ENCODE assay signal across 28 cellular contexts in the genomic region with DNA sequence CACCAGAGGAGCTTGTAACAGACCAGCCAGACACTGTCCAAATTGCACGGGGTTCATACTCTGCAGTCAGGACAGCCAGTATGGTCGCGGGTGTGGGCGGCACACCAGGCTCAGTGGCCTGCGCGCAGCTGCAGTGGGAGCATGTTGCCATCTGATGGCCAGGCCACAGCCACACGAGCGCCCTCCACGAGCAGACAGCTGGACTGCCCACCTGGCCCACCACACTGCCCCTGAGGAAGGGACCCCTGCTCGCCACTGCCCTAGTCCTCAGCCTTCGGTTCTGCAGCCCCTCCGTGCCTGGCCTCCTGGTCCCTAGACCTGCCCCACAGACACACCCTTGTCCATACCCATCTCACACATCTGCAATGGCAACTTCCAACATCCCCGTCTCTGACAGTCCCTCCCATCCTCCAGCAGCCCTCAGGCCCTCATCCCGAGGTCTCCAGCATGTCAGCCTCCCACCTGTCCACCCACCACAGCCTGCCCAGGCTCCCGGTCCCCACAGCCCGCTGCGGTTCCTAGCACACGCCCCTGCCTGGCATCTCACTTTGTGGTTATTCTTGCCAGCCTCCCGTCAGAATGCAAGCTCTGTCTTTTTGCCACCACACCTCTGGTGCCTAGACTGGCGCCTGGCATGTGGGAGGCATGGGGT.
"Had no signal": no experiment of that assay in that cellular context is flagged by ENCODE, and none has a peak within 500 bp of the region (broad histone marks: within the 10 kb centered on the region; RNA-seq: fewer than 3 reads in every experiment).

No MANE protein-coding gene starts in this region.

- H3K9me3 Mint-ChIP-seq: activated B cell treated with CpG ODN at 0.5 μM for 24 hours; activated naive CD8-positive, alpha-beta T cell treated with anti-CD3 and anti-CD28 coated beads, Interleukin-2, amount 10 ng/mL, durations not matched to agents 7 days and 5 days; activated T-cell treated with anti-CD3 and anti-CD28 coated beads, Interleukin-2, amount 50 U/mL, for 24 hours; activated T-helper 17 cell treated with anti-CD3 and anti-CD28 coated beads, Interleukin-2, amount 50 U/mL, for 72 hours; brain; nephron progenitor cell; stimulated activated naive CD8-positive, alpha-beta T cell treated with anti-CD3 and anti-CD28 coated beads, Interleukin-15, Interleukin-2, amounts not matched to agents 100 ng/mL and 50 ng/mL, for 24 hours had no signal

- H3K27me3 ChIP-seq: sigmoid colon, thyroid gland, upper lobe of right lung had no signal

- H3K27ac Mint-ChIP-seq: activated B cell treated with CpG ODN at 0.5 μM for 24 hours; activated CD4-positive, alpha-beta T cell treated with anti-CD3 and anti-CD28 coated beads for 36 hours; activated naive CD8-positive, alpha-beta T cell treated with anti-CD3 and anti-CD28 coated beads, Interleukin-2, amount 10 ng/mL, durations not matched to agents 7 days and 5 days; activated T-cell treated with anti-CD3 and anti-CD28 coated beads, Interleukin-2, amount 50 U/mL, for 24 hours; activated T-helper 17 cell treated with anti-CD3 and anti-CD28 coated beads, Interleukin-2, amount 50 U/mL, for 72 hours; nephron progenitor cell; progenitor cell of endocrine pancreas; stimulated activated naive CD8-positive, alpha-beta T cell treated with anti-CD3 and anti-CD28 coated beads, Interleukin-15, Interleukin-2, amounts not matched to agents 100 ng/mL and 50 ng/mL, for 24 hours; T-helper 17 cell had no signal

- H3K4me3 ChIP-seq: left ventricle myocardium inferior, sigmoid colon, thyroid gland, upper lobe of right lung had no signal

- H3K4me3 Mint-ChIP-seq: activated B cell treated with CpG ODN at 0.5 μM for 24 hours; activated CD4-positive, alpha-beta T cell treated with anti-CD3 and anti-CD28 coated beads for 36 hours; activated naive CD8-positive, alpha-beta T cell treated with anti-CD3 and anti-CD28 coated beads, Interleukin-2, amount 10 ng/mL, durations not matched to agents 7 days and 5 days; activated T-cell treated with anti-CD3 and anti-CD28 coated beads, Interleukin-2, amount 50 U/mL, for 24 hours; activated T-helper 17 cell treated with anti-CD3 and anti-CD28 coated beads, Interleukin-2, amount 50 U/mL, for 72 hours; brain; nephron progenitor cell; stimulated activated naive CD8-positive, alpha-beta T cell treated with anti-CD3 and anti-CD28 coated beads, Interleukin-15, Interleukin-2, amounts not matched to agents 100 ng/mL and 50 ng/mL, for 24 hours; T-helper 17 cell had no signal

- H3K4me1 Mint-ChIP-seq: activated CD4-positive, alpha-beta T cell treated with anti-CD3 and anti-CD28 coated beads for 36 hours; activated T-helper 17 cell treated with anti-CD3 and anti-CD28 coated beads, Interleukin-2, amount 50 U/mL, for 72 hours had no signal

- H3K9me3 ChIP-seq: left ventricle myocardium inferior, sigmoid colon, thyroid gland, upper lobe of right lung had no signal

- H3K4me1 ChIP-seq: sigmoid colon had no signal

- DNase-seq: activated B cell treated with CpG ODN at 0.5 μM for 24 hours; activated CD4-positive, alpha-beta T cell treated with anti-CD3 and anti-CD28 coated beads for 36 hours; activated CD4-positive, alpha-beta T cell treated with anti-CD3 and anti-CD28 coated beads, Interleukin-2, amount 50 U/mL, for 4 hours; activated CD8-positive, alpha-beta memory T cell treated with anti-CD3 and anti-CD28 coated beads for 24 hours; activated CD8-positive, alpha-beta memory T cell treated with anti-CD3 and anti-CD28 coated beads, Interleukin-2, amount 50 U/mL, for 4 hours; activated naive CD4-positive, alpha-beta T cell treated with Interleukin-2 at 50 U/mL for 16 hours; activated naive CD8-positive, alpha-beta T cell treated with anti-CD3 and anti-CD28 coated beads, Interleukin-2, amount 10 ng/mL, durations not matched to agents 7 days and 5 days; activated T-cell treated with anti-CD3 and anti-CD28 coated beads, Interleukin-2, amount 50 U/mL, for 24 hours; amygdala; dermis blood vessel endothelial cell; effector CD8-positive, alpha-beta T cell; erythroblast; foreskin melanocyte; kidney glomerular epithelial cell; left ventricle myocardium inferior; midbrain; nephron progenitor cell; retina; sigmoid colon; stimulated activated CD4-positive, alpha-beta T cell treated with anti-CD3 and anti-CD28 coated beads, Interleukin-2, amount 100 ng/mL, for 48 hours; substantia nigra; T-helper 17 cell; thyroid gland; upper lobe of right lung had no signal

- ATAC-seq: activated CD4-positive, alpha-beta T cell treated with anti-CD3 and anti-CD28 coated beads for 36 hours; activated T-helper 17 cell treated with anti-CD3 and anti-CD28 coated beads, Interleukin-2, amount 50 U/mL, for 72 hours; T-helper 17 cell; upper lobe of right lung had no signal

- H3K27me3 Mint-ChIP-seq: activated B cell treated with CpG ODN at 0.5 μM for 24 hours; activated CD4-positive, alpha-beta T cell treated with anti-CD3 and anti-CD28 coated beads for 36 hours; activated naive CD8-positive, alpha-beta T cell treated with anti-CD3 and anti-CD28 coated beads, Interleukin-2, amount 10 ng/mL, durations not matched to agents 7 days and 5 days; activated T-cell treated with anti-CD3 and anti-CD28 coated beads, Interleukin-2, amount 50 U/mL, for 24 hours; activated T-helper 17 cell treated with anti-CD3 and anti-CD28 coated beads, Interleukin-2, amount 50 U/mL, for 72 hours; brain; progenitor cell of endocrine pancreas; stimulated activated naive CD8-positive, alpha-beta T cell treated with anti-CD3 and anti-CD28 coated beads, Interleukin-15, Interleukin-2, amounts not matched to agents 100 ng/mL and 50 ng/mL, for 24 hours; T-helper 17 cell had no signal

- H3K27ac ChIP-seq: left ventricle myocardium inferior, sigmoid colon, thyroid gland, upper lobe of right lung had no signal
